In the genomic region with DNA sequence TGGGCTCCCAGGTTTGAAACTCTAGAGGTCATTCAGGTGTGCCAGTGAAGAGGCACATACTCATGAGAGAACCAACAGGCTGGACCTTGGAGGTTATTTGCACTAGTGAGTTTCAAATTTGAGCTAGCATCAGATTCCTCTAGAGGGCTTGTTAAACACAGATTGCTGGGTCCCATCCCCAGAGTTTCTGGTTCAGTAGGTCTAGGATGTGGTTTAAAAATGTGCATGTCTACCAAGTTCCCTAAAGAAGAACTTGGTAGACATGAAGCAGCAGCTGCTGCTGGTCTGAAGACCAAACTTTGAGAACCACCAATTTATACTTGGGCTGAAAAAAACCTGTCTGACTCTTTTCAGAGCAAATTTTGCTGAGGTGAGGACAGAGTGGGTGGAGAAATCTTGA, we compare ENCODE assay signal across 9 cellular contexts.
DNase-seq lines count a peak whose midpoint lies in the region; ATAC-seq, FAIRE-seq and TF ChIP-seq lines count a peak whose summit lies in the region.
"Had no signal": no experiment of that assay in that cellular context is flagged by ENCODE, and none has a peak within 500 bp of the region (broad histone marks: within the 10 kb centered on the region; RNA-seq: fewer than 3 reads in every experiment).

No MANE protein-coding gene starts in this region.

- H3K27ac ChIP-seq in transverse colon = peak overlapping the region; percentile 60 to 73 (median 68)

- ATAC-seq in HG03469 (IDR thresholded peaks at IDR 0.05; ENCODE audit: unreplicated experiment) = peak; percentile 28

- no peak for TF ChIP-seq CTCF in transverse colon (IDR thresholded peaks at IDR 0.05)

- H3K4me1 Mint-ChIP-seq in activated naive CD4-positive, alpha-beta T cell treated with anti-CD3 and anti-CD28 coated beads, Interleukin-2, amount 50 U/mL, for 24 hours = peaks cover 95% of the 10 kb centered on the region
- H3K4me1 Mint-ChIP-seq in dendritic cell treated with granulocyte-macrophage colony-stimulating factor and Interleukin-4, amounts not matched to agents 40 ng/mL and 50 ng/mL, for 4 days (ENCODE audit: low read depth) = peaks cover 89% of the 10 kb centered on the region

- peaks cover 35 to 69% (median 52%) of the 10 kb centered on the region in 4 donors for H3K4me1 ChIP-seq in transverse colon

- peak overlapping the region; percentile 74 for H3K4me3 Mint-ChIP-seq in activated naive CD4-positive, alpha-beta T cell treated with anti-CD3 and anti-CD28 coated beads, Interleukin-2, amount 50 U/mL, for 24 hours
- no peak overlapping the region for H3K4me3 Mint-ChIP-seq in dendritic cell treated with granulocyte-macrophage colony-stimulating factor and Interleukin-4, amounts not matched to agents 40 ng/mL and 50 ng/mL, for 4 days

- in situ Hi-C loops in transverse colon (cut with MboI; ENCODE audit: low pct_ligation_motif_present in 1 of 4, low pct_unique_long_range_greater_than_20kb in 1 of 4, low sequenced_read_pairs in 3 of 4) = no loop called here

- H3K27ac Mint-ChIP-seq in activated naive CD4-positive, alpha-beta T cell treated with anti-CD3 and anti-CD28 coated beads, Interleukin-2, amount 50 U/mL, for 24 hours = peak overlapping the region; percentile 99
- H3K27ac Mint-ChIP-seq in dendritic cell treated with granulocyte-macrophage colony-stimulating factor and Interleukin-4, amounts not matched to agents 40 ng/mL and 50 ng/mL, for 4 days = peak overlapping the region; percentile 21

- H3K36me3 Mint-ChIP-seq in activated naive CD4-positive, alpha-beta T cell treated with anti-CD3 and anti-CD28 coated beads, Interleukin-2, amount 50 U/mL, for 24 hours = peaks cover 20% of the 10 kb centered on the region
- peaks cover 55% of the 10 kb centered on the region for H3K36me3 Mint-ChIP-seq in dendritic cell treated with granulocyte-macrophage colony-stimulating factor and Interleukin-4, amounts not matched to agents 40 ng/mL and 50 ng/mL, for 4 days (ENCODE audit: low read depth)

- no peaks in the 10 kb centered on the region for H3K9me3 Mint-ChIP-seq in activated naive CD4-positive, alpha-beta T cell treated with anti-CD3 and anti-CD28 coated beads, Interleukin-2, amount 50 U/mL, for 24 hours
- no peaks in the 10 kb centered on the region for H3K9me3 Mint-ChIP-seq in dendritic cell treated with granulocyte-macrophage colony-stimulating factor and Interleukin-4, amounts not matched to agents 40 ng/mL and 50 ng/mL, for 4 days

- no peak overlapping the region for H3K4me3 ChIP-seq in transverse colon

- no peak for DNase-seq in activated naive CD4-positive, alpha-beta T cell treated with Interleukin-2 at 50 U/mL for 16 hours
- DNase-seq in transverse colon = no peak
- no peak for DNase-seq in GM12891 (ENCODE audit: insufficient read length, low spot score)
- no peak for DNase-seq in epidermal melanocyte (ENCODE audit: insufficient read length, low spot score)
- no peak for DNase-seq in SIG-M5 (lab: John Stamatoyannopoulos, UW)

- no peak for TF ChIP-seq EP300 in transverse colon (IDR thresholded peaks at IDR 0.05; ENCODE audit: low read depth)

- no peak for FAIRE-seq in GM12891 (lab: Jason Lieb, UNC)
- FAIRE-seq: astrocyte had no signal

- H3K9me3 ChIP-seq in transverse colon = no peaks in the 10 kb centered on the region

- intact Hi-C loops in dendritic cell treated with granulocyte-macrophage colony-stimulating factor and Interleukin-4, amounts not matched to agents 40 ng/mL and 50 ng/mL, for 4 days (cut with micrococcal nuclease) = no loop called here
- intact Hi-C loops in transverse colon (cut with DNase I; ENCODE audit: low total_unique reads) = no loop called here

- H3K36me3 ChIP-seq in transverse colon = no peaks in the 10 kb centered on the region

- H3K27me3 ChIP-seq in transverse colon = no peaks in the 10 kb centered on the region

- no peak for TF ChIP-seq POLR2A in transverse colon (IDR thresholded peaks at IDR 0.05)
- TF ChIP-seq POLR2A in GM12891 (IDR thresholded peaks at IDR 0.05; ENCODE audit: low read depth, low read length) = no peak

- H3K27me3 Mint-ChIP-seq in activated naive CD4-positive, alpha-beta T cell treated with anti-CD3 and anti-CD28 coated beads, Interleukin-2, amount 50 U/mL, for 24 hours = no peaks in the 10 kb centered on the region
- no peaks in the 10 kb centered on the region for H3K27me3 Mint-ChIP-seq in dendritic cell treated with granulocyte-macrophage colony-stimulating factor and Interleukin-4, amounts not matched to agents 40 ng/mL and 50 ng/mL, for 4 days

TF ChIP-seq in GM12891, 5 proteins besides CTCF, POLR2A, EP300 and RAD21:
- TF ChIP-seq POU2F2 (IDR thresholded peaks at IDR 0.05; ENCODE audit: low read depth, low read length) = no peak
- no peak for TF ChIP-seq PAX5 (IDR thresholded peaks at IDR 0.05; ENCODE audit: insufficient read depth, low read length, severe bottlenecking)
- TF ChIP-seq SPI1 (IDR thresholded peaks at IDR 0.05; ENCODE audit: low read depth, low read length) = no peak
- TF ChIP-seq POLR2AphosphoS5 (IDR thresholded peaks at IDR 0.05; ENCODE audit: low read depth, low read length) = no peak
- TF ChIP-seq TAF1 (IDR thresholded peaks at IDR 0.05; ENCODE audit: low read depth, low read length) = no peak
